8 cellular contexts compared by ENCODE assay signal in the genomic region with DNA sequence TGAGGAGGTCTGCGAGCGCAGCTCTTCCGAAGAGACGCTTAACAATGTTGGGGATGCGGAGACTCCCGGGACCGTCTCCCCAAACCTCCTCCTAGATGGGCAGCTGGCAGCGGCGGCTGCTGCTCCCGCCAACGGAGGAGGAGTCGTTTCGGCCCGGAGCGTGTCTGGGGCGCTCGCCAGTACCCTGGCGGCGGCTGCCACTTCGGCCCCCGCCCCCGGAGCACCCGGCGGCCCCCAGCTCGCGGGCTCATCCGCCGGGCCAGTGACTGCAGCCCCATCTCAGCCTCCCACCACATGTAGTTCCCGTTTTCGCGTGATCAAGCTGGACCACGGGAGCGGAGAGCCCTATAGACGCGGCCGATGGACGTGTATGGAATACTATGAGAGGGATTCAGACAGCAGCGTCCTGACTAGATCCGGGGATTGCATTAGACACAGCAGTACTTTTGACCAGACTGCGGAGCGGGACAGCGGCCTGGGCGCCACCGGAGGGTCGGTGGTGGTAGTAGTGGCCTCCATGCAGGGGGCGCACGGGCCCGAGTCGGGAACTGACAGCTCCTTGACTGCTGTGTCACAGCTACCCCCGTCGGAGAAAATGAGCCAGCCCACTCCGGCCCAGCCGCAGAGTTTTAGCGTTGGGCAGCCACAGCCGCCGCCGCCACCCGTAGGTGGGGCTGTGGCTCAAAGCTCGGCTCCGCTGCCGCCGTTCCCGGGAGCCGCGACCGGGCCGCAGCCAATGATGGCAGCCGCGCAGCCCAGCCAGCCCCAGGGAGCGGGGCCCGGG. TPM values are rescaled to one million over a fixed set of nuclear protein-coding genes. Genes with fewer than 3 reads are reported as not detected.
DNase-seq lines count a peak whose midpoint lies in the region; ATAC-seq lines count a peak whose summit lies in the region.

No MANE protein-coding gene starts in this region.

- peak; percentile 15 to 39 for DNase-seq in NCI-H187 (lab: John Stamatoyannopoulos, UW)
- DNase-seq in NCI-H187 treated with DMSO at 0.1 percent for 48 hours (lab: John Stamatoyannopoulos, UW), result no peak
- DNase-seq in NCI-H1930 (lab: John Stamatoyannopoulos, UW), result peak; percentile 38 to 59
- DNase-seq in activated CD4-positive, alpha-beta T cell treated with anti-CD3 and anti-CD28 coated beads for 1 hour, result peak; percentile 60
- DNase-seq in left lobe of liver (ENCODE audit: low spot score), result peak; percentile 80
- DNase-seq in stimulated activated CD4-positive, alpha-beta T cell treated with anti-CD3 and anti-CD28 coated beads, Interleukin-4, amount 100 ng/mL, for 24 hours, result peak; percentile 71

- ATAC-seq in HG02678 (IDR thresholded peaks at IDR 0.05; ENCODE audit: unreplicated experiment) (peak; percentile 34), left lobe of liver (peak; percentile 57)

- peak overlapping the region; percentile 96 for H3K27ac ChIP-seq in cingulate gyrus (ENCODE audit: low read depth, low read length)

RNA-seq across cellular contexts. Expression of a gene that starts 1.6 kb away (rescaled TPM):
- 8.5 TPM for total RNA-seq in left lobe of liver
